Comparison of ENCODE assay signal across 21 cellular contexts in the genomic region with DNA sequence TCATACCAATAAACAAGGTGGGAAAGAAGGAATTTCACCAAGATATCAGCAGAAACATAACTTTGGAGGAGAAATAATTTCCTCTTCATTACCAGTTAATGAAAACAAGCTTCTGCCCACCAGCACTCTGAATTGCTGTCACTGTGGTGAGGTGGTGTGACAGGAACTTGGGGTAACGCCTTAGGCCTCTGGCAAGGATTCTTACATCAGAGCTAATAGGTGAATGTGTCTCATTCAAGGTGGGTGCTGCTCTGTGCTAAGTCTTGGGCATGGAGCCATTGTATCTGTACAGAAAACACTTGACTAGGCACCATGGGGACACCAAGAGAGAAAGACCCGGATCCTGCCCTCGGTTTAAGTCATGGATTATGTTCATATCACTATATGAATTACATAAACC. TPM values are rescaled to one million over a fixed set of nuclear protein-coding genes. Genes with fewer than 3 reads are reported as not detected.
DNase-seq lines count a peak whose midpoint lies in the region; ATAC-seq and TF ChIP-seq lines count a peak whose summit lies in the region.
"Had no signal": no experiment of that assay in that cellular context is flagged by ENCODE, and none has a peak within 500 bp of the region (broad histone marks: within the 10 kb centered on the region; RNA-seq: fewer than 3 reads in every experiment).

No MANE protein-coding gene starts in this region.

- H3K4me1 ChIP-seq in CD8-positive, alpha-beta T cell (ENCODE audit: insufficient read depth, low read length): no peaks in the 10 kb centered on the region
- no peaks in the 10 kb centered on the region for H3K4me1 ChIP-seq in OCI-LY7 (ENCODE audit: insufficient read depth, low read length, poor library complexity, severe bottlenecking)

- H3K79me2 ChIP-seq in OCI-LY7 (ENCODE audit: insufficient read depth, low read depth, low read length): no peaks in the 10 kb centered on the region

- peaks cover 22% of the 10 kb centered on the region for H3K27me3 Mint-ChIP-seq in CD8-positive, alpha-beta T cell (ENCODE audit: low read depth)
- peaks cover 33% of the 10 kb centered on the region for H3K27me3 Mint-ChIP-seq in central memory CD8-positive, alpha-beta T cell
- H3K27me3 Mint-ChIP-seq in immature natural killer cell (ENCODE audit: low read depth in 3 of 3): peaks cover 7 to 21% (median 8%) of the 10 kb centered on the region in 3 donors
- H3K27me3 Mint-ChIP-seq in natural killer cell (ENCODE audit: low read depth in 2 of 2): peaks cover 17 to 34% of the 10 kb centered on the region in 2 donors
- H3K27me3 Mint-ChIP-seq in naive thymus-derived CD8-positive, alpha-beta T cell: peaks cover 12 to 55% (median 36%) of the 10 kb centered on the region in 5 donors

- no peaks in the 10 kb centered on the region for H3K36me3 Mint-ChIP-seq in CD8-positive, alpha-beta T cell
- H3K36me3 Mint-ChIP-seq in central memory CD8-positive, alpha-beta T cell (ENCODE audit: insufficient read depth): no peaks in the 10 kb centered on the region
- H3K36me3 Mint-ChIP-seq in immature natural killer cell (peaks cover 0 to 4% (median 0%) of the 10 kb centered on the region in 3 donors), natural killer cell (peaks cover 6% of the 10 kb centered on the region)
- H3K36me3 Mint-ChIP-seq in naive thymus-derived CD8-positive, alpha-beta T cell: peaks cover 0 to 12% (median 5%) of the 10 kb centered on the region in 3 donors

- H3K27ac Mint-ChIP-seq in CD8-positive, alpha-beta T cell: no peak overlapping the region
- peak overlapping the region; percentile 73 for H3K27ac Mint-ChIP-seq in central memory CD8-positive, alpha-beta T cell (ENCODE audit: low read depth)
- H3K27ac Mint-ChIP-seq in immature natural killer cell: peak overlapping the region in 5 of 6 donors; percentile 7 to 63 (median 51)
- peak overlapping the region in 1 of 2 donors; percentile 5 for H3K27ac Mint-ChIP-seq in natural killer cell
- no peak overlapping the region for H3K27ac Mint-ChIP-seq in naive thymus-derived CD8-positive, alpha-beta T cell
- H3K27ac Mint-ChIP-seq: B cell, GM23338 had no signal

- peaks cover 7% of the 10 kb centered on the region for H3K9me3 Mint-ChIP-seq in CD8-positive, alpha-beta T cell
- no peaks in the 10 kb centered on the region for H3K9me3 Mint-ChIP-seq in central memory CD8-positive, alpha-beta T cell
- peaks cover 0 to 6% (median 2%) of the 10 kb centered on the region in 6 donors for H3K9me3 Mint-ChIP-seq in immature natural killer cell
- H3K9me3 Mint-ChIP-seq in natural killer cell: no peaks in the 10 kb centered on the region
- H3K9me3 Mint-ChIP-seq in naive thymus-derived CD8-positive, alpha-beta T cell: peaks cover 0 to 25% (median 9%) of the 10 kb centered on the region in 9 donors

- H2AFZ ChIP-seq in OCI-LY7 (ENCODE audit: low read length): no peak overlapping the region
- H2AFZ ChIP-seq: GM23338 had no signal

- H3K27ac ChIP-seq in CD8-positive, alpha-beta T cell (ENCODE audit: low read depth, low read length): no peak overlapping the region
- H3K27ac ChIP-seq in OCI-LY7 (ENCODE audit: low read depth, low read length, poor library complexity, severe bottlenecking): no peak overlapping the region
- H3K27ac ChIP-seq: BLaER1 treated with 17β-estradiol and CSF1 and Interleukin-3, amounts not matched to agents 10 nM and 100 nM; HL-60 had no signal

- intact Hi-C loops in CD8-positive, alpha-beta T cell (cut with DNase I, micrococcal nuclease): no loop called here
- intact Hi-C loops in natural killer cell (cut with micrococcal nuclease): no loop called here
- intact Hi-C loops in OCI-LY7 (cut with micrococcal nuclease; ENCODE audit: unreplicated experiment): no loop called here

- peak; percentile 44 for ATAC-seq in CD8-positive, alpha-beta T cell
- ATAC-seq in central memory CD8-positive, alpha-beta T cell (replicated peaks; ENCODE audit: extremely low read depth, poor library complexity, severe bottlenecking): peak; percentile 89
- peak; percentile 76 to 97 (median 96) for ATAC-seq in natural killer cell
- no peak for ATAC-seq in GM19455 (IDR thresholded peaks at IDR 0.05; ENCODE audit: unreplicated experiment)
- ATAC-seq in naive thymus-derived CD8-positive, alpha-beta T cell: no peak
- ATAC-seq: GM12878, GM23338 had no signal

- no peaks in the 10 kb centered on the region for H3K9me2 ChIP-seq in OCI-LY7 (ENCODE audit: insufficient read depth, low read length)

- H3K4me3 Mint-ChIP-seq in CD8-positive, alpha-beta T cell: no peak overlapping the region
- H3K4me3 Mint-ChIP-seq in central memory CD8-positive, alpha-beta T cell: no peak overlapping the region
- H3K4me3 Mint-ChIP-seq in immature natural killer cell (peak overlapping the region in 1 of 5 donors; percentile 1), natural killer cell (no peak overlapping the region)
- H3K4me3 Mint-ChIP-seq in naive thymus-derived CD8-positive, alpha-beta T cell: no peak overlapping the region
- H3K4me3 Mint-ChIP-seq: B cell; CD8-positive, alpha-beta memory T cell; GM23338 had no signal

- CTCF ChIA-PET in CD8-positive, alpha-beta T cell (lab: Charles Lee): no interaction called here
- CTCF ChIA-PET in OCI-LY7 (lab: Charles Lee; ENCODE audit: unreplicated experiment): no interaction called here

- H3K4me3 ChIP-seq in CD8-positive, alpha-beta T cell (ENCODE audit: low read depth, low read length): no peak overlapping the region
- H3K4me3 ChIP-seq in OCI-LY7 (ENCODE audit: low read depth, low read length, poor library complexity, severe bottlenecking): no peak overlapping the region
- H3K4me3 ChIP-seq: BLaER1 treated with 17β-estradiol and CSF1 and Interleukin-3, amounts not matched to agents 10 nM and 100 nM; GM12878; GM23338 had no signal

- H3K9me3 ChIP-seq in CD8-positive, alpha-beta T cell (ENCODE audit: low read length): no peaks in the 10 kb centered on the region
- H3K9me3 ChIP-seq in OCI-LY7 (ENCODE audit: low read length): no peaks in the 10 kb centered on the region; the same call in 1 of the 2 replicates

- no TSS peak for BruUV-seq in OCI-LY7 (replicated peaks; lab: Mats Ljungman, UMichigan)

- H3K4me1 Mint-ChIP-seq in CD8-positive, alpha-beta T cell (ENCODE audit: low read depth): no peaks in the 10 kb centered on the region
- H3K4me1 Mint-ChIP-seq in central memory CD8-positive, alpha-beta T cell: peaks cover 11% of the 10 kb centered on the region
- H3K4me1 Mint-ChIP-seq in immature natural killer cell: peaks cover 16 to 18% of the 10 kb centered on the region in 2 donors
- peaks cover 11 to 12% of the 10 kb centered on the region in 2 donors for H3K4me1 Mint-ChIP-seq in natural killer cell
- no peaks in the 10 kb centered on the region for H3K4me1 Mint-ChIP-seq in naive thymus-derived CD8-positive, alpha-beta T cell
- H3K4me1 Mint-ChIP-seq: B cell had no signal

- H4K20me1 ChIP-seq in OCI-LY7 (ENCODE audit: insufficient read depth, low read length): no peaks in the 10 kb centered on the region
- H4K20me1 ChIP-seq: BLaER1 treated with 17β-estradiol and CSF1 and Interleukin-3, amounts not matched to agents 10 nM and 100 nM had no signal

- no peaks in the 10 kb centered on the region for H3K36me3 ChIP-seq in CD8-positive, alpha-beta T cell (ENCODE audit: insufficient read depth, low read length)
- no peaks in the 10 kb centered on the region for H3K36me3 ChIP-seq in OCI-LY7 (ENCODE audit: insufficient read depth, low read length)
- H3K36me3 ChIP-seq: BLaER1 treated with 17β-estradiol and CSF1 and Interleukin-3, amounts not matched to agents 10 nM and 100 nM had no signal

- POLR2A ChIA-PET in CD8-positive, alpha-beta T cell (lab: Charles Lee): no interaction called here
- POLR2A ChIA-PET in OCI-LY7 (lab: Charles Lee): no interaction called here
- POLR2A ChIA-PET in naive thymus-derived CD8-positive, alpha-beta T cell (lab: Charles Lee): no interaction called here

- peak in 1 of 7 experiments; percentile 28 for DNase-seq in CD8-positive, alpha-beta T cell
- no peak for DNase-seq in central memory CD8-positive, alpha-beta T cell (ENCODE audit: low spot score in 2 of 2)
- DNase-seq in immature natural killer cell (peak; percentile 37 to 63 (median 44)), natural killer cell (no peak), OCI-LY7 (ENCODE audit: low spot score) (no peak)
- DNase-seq in naive thymus-derived CD8-positive, alpha-beta T cell: no peak
- DNase-seq: CD8-positive, alpha-beta memory T cell; COR-L47; DMS 273 treated with DMSO at 0.1 percent for 48 hours; DMS53; DND-41; EL; HCEC 1CT had no signal

- H3K27me3 ChIP-seq in CD8-positive, alpha-beta T cell (ENCODE audit: insufficient read depth, low read length): no peaks in the 10 kb centered on the region
- H3K27me3 ChIP-seq: BLaER1 treated with 17β-estradiol and CSF1 and Interleukin-3, amounts not matched to agents 10 nM and 100 nM had no signal

- no peak overlapping the region for H3K4me2 ChIP-seq in OCI-LY7 (ENCODE audit: low read length)
- H3K4me2 ChIP-seq: BLaER1 treated with 17β-estradiol and CSF1 and Interleukin-3, amounts not matched to agents 10 nM and 100 nM; GM23338 had no signal

- TF ChIP-seq CTCF in CD8-positive, alpha-beta T cell (IDR thresholded peaks at IDR 0.05): no peak
- TF ChIP-seq CTCF in natural killer cell (IDR thresholded peaks at IDR 0.05) (no peak), OCI-LY7 (conservative IDR thresholded peaks at IDR 0.05; ENCODE audit: low read length) (no peak)

RNA-seq across cellular contexts. Expression of a gene that starts 8.3 kb away (rescaled TPM):
- under 1 TPM in 1 of 2 experiments, not detected in 1; 0.08 TPM for total RNA-seq in CD8-positive, alpha-beta T cell
- polyA plus RNA-seq in immature natural killer cell: under 1 TPM in 1 of 3 donors, not detected in 2; 0.18 TPM
- under 1 TPM in 1 of 3 donors, not detected in 2; 0.23 TPM for total RNA-seq in natural killer cell
- not detected in 2 replicates for total RNA-seq in OCI-LY7 (2014; rRNA removed; shearing (Covaris generic))
- not detected in 2 replicates for total RNA-seq in OCI-LY7 (2022)
- total RNA-seq in naive thymus-derived CD8-positive, alpha-beta T cell: not detected
- under 1 TPM in 1 of 3 donors, not detected in 2; 0.12 TPM for polyA plus RNA-seq in naive thymus-derived CD8-positive, alpha-beta T cell
- total RNA-seq: B cell; CD8-positive, alpha-beta memory T cell; G401; HT1080 had no signal

Comparison
In these comparisons a context has a peak if more than half of its experiments do, and no peak if none do; other contexts are left out.
1. ATAC-seq: peak in CD8-positive, alpha-beta T cell (single experiment), central memory CD8-positive, alpha-beta T cell (single experiment) and natural killer cell (3 of 3); none in GM19455 (single experiment) and naive thymus-derived CD8-positive, alpha-beta T cell (0 of 2).
2. DNase-seq: peak in immature natural killer cell (3 of 3); none in central memory CD8-positive, alpha-beta T cell (0 of 2), natural killer cell (single experiment), OCI-LY7 (single experiment) and naive thymus-derived CD8-positive, alpha-beta T cell (0 of 10).
3. H3K27ac Mint-ChIP-seq: peak in central memory CD8-positive, alpha-beta T cell (single experiment) and immature natural killer cell (5 of 6); none in CD8-positive, alpha-beta T cell (single experiment) and naive thymus-derived CD8-positive, alpha-beta T cell (0 of 10).